In the genomic region with DNA sequence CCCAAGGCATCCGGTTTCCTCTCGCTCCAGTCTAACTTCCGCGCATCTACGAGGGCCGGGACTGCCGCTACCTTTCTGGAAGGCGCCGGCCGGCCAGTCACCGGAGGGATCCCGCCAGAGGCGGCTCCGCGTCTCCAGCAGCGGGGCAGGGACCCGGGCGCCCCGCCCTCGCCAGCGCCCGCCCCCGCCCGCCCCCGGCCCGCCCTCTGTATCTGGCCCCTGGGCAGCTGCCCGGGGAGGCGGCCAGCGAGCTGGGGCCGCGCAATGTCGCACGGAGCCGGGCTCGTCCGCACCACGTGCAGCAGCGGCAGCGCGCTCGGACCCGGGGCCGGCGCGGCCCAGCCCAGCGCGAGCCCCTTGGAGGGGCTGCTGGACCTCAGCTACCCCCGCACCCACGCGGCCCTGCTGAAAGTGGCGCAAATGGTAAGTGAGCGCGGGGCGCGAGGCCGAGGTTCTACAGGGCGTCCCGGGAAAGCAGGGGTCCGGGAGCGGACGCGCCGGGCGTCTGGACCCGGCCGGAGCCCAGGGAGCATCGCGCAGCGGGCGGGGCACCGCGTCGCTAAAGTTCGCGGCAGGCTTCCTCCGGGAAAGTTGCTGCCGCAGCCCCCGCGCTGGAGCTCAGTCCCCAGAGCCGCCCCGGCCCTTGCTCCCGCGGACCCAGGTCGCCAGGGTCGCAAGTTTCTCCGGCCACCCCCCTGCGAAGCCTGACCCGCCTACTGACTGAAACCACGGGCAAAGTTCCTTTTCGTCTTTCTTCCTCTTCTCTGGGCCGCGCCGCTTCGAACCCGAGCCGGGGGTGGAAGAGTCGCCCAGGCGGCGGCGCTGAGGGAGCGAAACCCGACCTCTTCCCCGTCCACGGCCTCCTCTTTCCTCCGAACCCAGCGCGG, we compare ENCODE assay signal across 1 cellular context.
TF ChIP-seq lines count a peak whose summit lies in the region.

A gene with protein sequence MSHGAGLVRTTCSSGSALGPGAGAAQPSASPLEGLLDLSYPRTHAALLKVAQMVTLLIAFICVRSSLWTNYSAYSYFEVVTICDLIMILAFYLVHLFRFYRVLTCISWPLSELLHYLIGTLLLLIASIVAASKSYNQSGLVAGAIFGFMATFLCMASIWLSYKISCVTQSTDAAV (plus strand): TSS at position 211 of the 887 bp plus-strand sequence. CDS start 54 bp downstream, at position 265.

TF ChIP-seq in GM12878, 131 proteins besides CTCF, POLR2A, EP300 and RAD21 (continued from another document):
- TF ChIP-seq, protein P1, sequence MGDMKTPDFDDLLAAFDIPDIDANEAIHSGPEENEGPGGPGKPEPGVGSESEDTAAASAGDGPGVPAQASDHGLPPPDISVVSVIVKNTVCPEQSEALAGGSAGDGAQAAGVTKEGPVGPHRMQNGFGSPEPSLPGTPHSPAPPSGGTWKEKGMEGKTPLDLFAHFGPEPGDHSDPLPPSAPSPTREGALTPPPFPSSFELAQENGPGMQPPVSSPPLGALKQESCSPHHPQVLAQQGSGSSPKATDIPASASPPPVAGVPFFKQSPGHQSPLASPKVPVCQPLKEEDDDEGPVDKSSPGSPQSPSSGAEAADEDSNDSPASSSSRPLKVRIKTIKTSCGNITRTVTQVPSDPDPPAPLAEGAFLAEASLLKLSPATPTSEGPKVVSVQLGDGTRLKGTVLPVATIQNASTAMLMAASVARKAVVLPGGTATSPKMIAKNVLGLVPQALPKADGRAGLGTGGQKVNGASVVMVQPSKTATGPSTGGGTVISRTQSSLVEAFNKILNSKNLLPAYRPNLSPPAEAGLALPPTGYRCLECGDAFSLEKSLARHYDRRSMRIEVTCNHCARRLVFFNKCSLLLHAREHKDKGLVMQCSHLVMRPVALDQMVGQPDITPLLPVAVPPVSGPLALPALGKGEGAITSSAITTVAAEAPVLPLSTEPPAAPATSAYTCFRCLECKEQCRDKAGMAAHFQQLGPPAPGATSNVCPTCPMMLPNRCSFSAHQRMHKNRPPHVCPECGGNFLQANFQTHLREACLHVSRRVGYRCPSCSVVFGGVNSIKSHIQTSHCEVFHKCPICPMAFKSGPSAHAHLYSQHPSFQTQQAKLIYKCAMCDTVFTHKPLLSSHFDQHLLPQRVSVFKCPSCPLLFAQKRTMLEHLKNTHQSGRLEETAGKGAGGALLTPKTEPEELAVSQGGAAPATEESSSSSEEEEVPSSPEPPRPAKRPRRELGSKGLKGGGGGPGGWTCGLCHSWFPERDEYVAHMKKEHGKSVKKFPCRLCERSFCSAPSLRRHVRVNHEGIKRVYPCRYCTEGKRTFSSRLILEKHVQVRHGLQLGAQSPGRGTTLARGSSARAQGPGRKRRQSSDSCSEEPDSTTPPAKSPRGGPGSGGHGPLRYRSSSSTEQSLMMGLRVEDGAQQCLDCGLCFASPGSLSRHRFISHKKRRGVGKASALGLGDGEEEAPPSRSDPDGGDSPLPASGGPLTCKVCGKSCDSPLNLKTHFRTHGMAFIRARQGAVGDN (IDR thresholded peaks at IDR 0.05): no peak
- TF ChIP-seq RBBP5 (conservative IDR thresholded peaks at IDR 0.05): no peak
- TF ChIP-seq RFX5 (IDR thresholded peaks at IDR 0.05; ENCODE audit: low read depth, low read length): no peak
- TF ChIP-seq, protein P2, sequence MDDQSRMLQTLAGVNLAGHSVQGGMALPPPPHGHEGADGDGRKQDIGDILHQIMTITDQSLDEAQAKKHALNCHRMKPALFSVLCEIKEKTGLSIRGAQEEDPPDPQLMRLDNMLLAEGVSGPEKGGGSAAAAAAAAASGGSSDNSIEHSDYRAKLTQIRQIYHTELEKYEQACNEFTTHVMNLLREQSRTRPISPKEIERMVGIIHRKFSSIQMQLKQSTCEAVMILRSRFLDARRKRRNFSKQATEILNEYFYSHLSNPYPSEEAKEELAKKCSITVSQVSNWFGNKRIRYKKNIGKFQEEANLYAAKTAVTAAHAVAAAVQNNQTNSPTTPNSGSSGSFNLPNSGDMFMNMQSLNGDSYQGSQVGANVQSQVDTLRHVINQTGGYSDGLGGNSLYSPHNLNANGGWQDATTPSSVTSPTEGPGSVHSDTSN (IDR thresholded peaks at IDR 0.05; ENCODE audit: insufficient replicate concordance, low read depth, low read length): no peak
- no peak for TF ChIP-seq NR2C2 (IDR thresholded peaks at IDR 0.05; ENCODE audit: borderline replicate concordance, control insufficient read depth, insufficient read length, low read depth)
- no peak for TF ChIP-seq TCF3 (IDR thresholded peaks at IDR 0.05; ENCODE audit: borderline replicate concordance, insufficient read depth, low read depth, low read length)
- no peak for TF ChIP-seq EZH2 (IDR thresholded peaks at IDR 0.05; ENCODE audit: borderline replicate concordance, control insufficient read depth, low read depth, low read length)
- TF ChIP-seq SP1 (IDR thresholded peaks at IDR 0.05; ENCODE audit: low read depth, low read length): no peak
- TF ChIP-seq PAX8 (IDR thresholded peaks at IDR 0.05): no peak
TF ChIP-seq in GM12878: peak in this region for 13.
